ENCODE assay signal across 8 cellular contexts in genomic region chr1:174965006-174965971, GRCh38. TPM values are rescaled to one million over a fixed set of nuclear protein-coding genes. Genes with fewer than 3 reads are reported as not detected.
A peak's percentile ranks its signal among the peaks of the same experiment; 100 is the strongest.
DNase-seq lines count a peak whose midpoint lies in the region; ATAC-seq and TF ChIP-seq lines count a peak whose summit lies in the region.

No MANE protein-coding gene starts in this region.

- no peaks in the 10 kb centered on the region for H3K36me3 ChIP-seq in mucosa of descending colon (ENCODE audit: low read depth)
- no peaks in the 10 kb centered on the region for H3K36me3 ChIP-seq in Caco-2 (ENCODE audit: control insufficient read depth, insufficient read depth, low read length)
- no peaks in the 10 kb centered on the region for H3K36me3 ChIP-seq in HAP-1 (replicated peaks)

- H3K27me3 Mint-ChIP-seq in chondrocyte (ENCODE audit: low read depth) (no peaks in the 10 kb centered on the region), Caco-2 (ENCODE audit: insufficient read depth, unreplicated experiment) (no peaks in the 10 kb centered on the region)

- in situ Hi-C loops in HAP-1 (cut with MboI; ENCODE audit: low sequenced_read_pairs): no loop called here

- TF ChIP-seq CTCF in chondrocyte (IDR thresholded peaks at IDR 0.05) (no peak), mucosa of descending colon (IDR thresholded peaks at IDR 0.05) (no peak), Caco-2 (IDR thresholded peaks at IDR 0.05; ENCODE audit: insufficient read depth in 1 of 2, low read depth in 1 of 2, low read length in 1 of 2, severe bottlenecking in 1 of 2, unreplicated experiment in 1 of 2) (no peak)

- H3K9me3 ChIP-seq in mucosa of descending colon (no peaks in the 10 kb centered on the region), Caco-2 (no peaks in the 10 kb centered on the region), HAP-1 (no peaks in the 10 kb centered on the region)

- H3K4me1 Mint-ChIP-seq in chondrocyte (ENCODE audit: low read depth): peaks cover 64% of the 10 kb centered on the region
- peaks cover 23% of the 10 kb centered on the region for H3K4me1 Mint-ChIP-seq in Caco-2 (ENCODE audit: low read depth, unreplicated experiment)

- H3K27ac Mint-ChIP-seq in chondrocyte (ENCODE audit: unreplicated experiment) (peak overlapping the region; percentile 62), Caco-2 (ENCODE audit: unreplicated experiment) (no peak overlapping the region)

- H3K4me3 ChIP-seq in mucosa of descending colon: no peak overlapping the region
- H3K4me3 ChIP-seq in Caco-2 (ENCODE audit: low read depth, low read length): no peak overlapping the region
- no peak overlapping the region for H3K4me3 ChIP-seq in HAP-1

- peak; percentile 25 for ATAC-seq in mucosa of descending colon
- no peak for ATAC-seq in GM18519 (IDR thresholded peaks at IDR 0.05; ENCODE audit: low FRiP score, unreplicated experiment)

- DNase-seq in Ammon's horn (ENCODE audit: low spot score) (peak; percentile 63), NCI-H2227 treated with DMSO at 0.1 percent for 48 hours (lab: John Stamatoyannopoulos, UW) (peak; percentile 48), chondrocyte (ENCODE audit: low spot score) (no peak), mucosa of descending colon (peak in 2 of 3 donors; percentile 38 to 61), Caco-2 (no peak), HAP-1 (ENCODE audit: low spot score in 2 of 2) (no peak)
- no peak for DNase-seq in activated CD8-positive, alpha-beta memory T cell treated with anti-CD3 and anti-CD28 coated beads, Interleukin-2, amount 50 U/mL, for 48 hours

- H3K9me3 Mint-ChIP-seq in chondrocyte (ENCODE audit: low read depth): no peaks in the 10 kb centered on the region
- no peaks in the 10 kb centered on the region for H3K9me3 Mint-ChIP-seq in Caco-2 (ENCODE audit: unreplicated experiment)

- H3K27me3 ChIP-seq in Caco-2 (replicated peaks; ENCODE audit: control insufficient read depth, insufficient read depth, low read length): no peaks in the 10 kb centered on the region
- H3K27me3 ChIP-seq in HAP-1 (ENCODE audit: low read depth): no peaks in the 10 kb centered on the region

- H3K4me1 ChIP-seq in mucosa of descending colon (ENCODE audit: low read depth) (peaks cover 58% of the 10 kb centered on the region), Caco-2 (peaks cover 33% of the 10 kb centered on the region), HAP-1 (no peaks in the 10 kb centered on the region)

- intact Hi-C loops in mucosa of descending colon (cut with DNase I, micrococcal nuclease): loop anchor here in 1 of 2 donors (10.0 kb wide), 1 partner anchor 90 kb away; no protein-coding TSS in a partner anchor
- intact Hi-C loops in Caco-2 (cut with micrococcal nuclease; ENCODE audit: unreplicated experiment): no loop called here

- no peaks in the 10 kb centered on the region for H3K36me3 Mint-ChIP-seq in chondrocyte (ENCODE audit: low read depth)
- no peaks in the 10 kb centered on the region for H3K36me3 Mint-ChIP-seq in Caco-2 (ENCODE audit: insufficient read depth, unreplicated experiment)

- CTCF ChIA-PET in Caco-2 (lab: Charles Lee): interaction anchor here (1.1 to 1.6 kb wide), 2 partner anchors 11 to 23 kb away, joined by 3 to 4 read pairs; no protein-coding TSS in a partner anchor

- H3K4me3 Mint-ChIP-seq in chondrocyte (ENCODE audit: unreplicated experiment) (no peak overlapping the region), Caco-2 (ENCODE audit: unreplicated experiment) (no peak overlapping the region)

- no TSS peak for BruUV-seq in Caco-2 (replicated peaks; lab: Mats Ljungman, UMichigan)

- POLR2A ChIA-PET in Caco-2 (lab: Charles Lee): no interaction called here

RNA-seq across cellular contexts. Expression of gene CACYBP, which starts 34.5 kb away (rescaled TPM):
- total RNA-seq in chondrocyte (57.5 to 67.1 TPM (median 65.4 TPM) in 3 replicates), mucosa of descending colon (100 to 1,000 TPM in 1 of 3 donors, 10 to 100 TPM in 2; 43.6 to 103 (median 67.9) TPM), Caco-2 (2022) (183 and 207 TPM in 2 replicates)

RNA-seq across cellular contexts. Expression of gene MRPS14, which starts 57.9 kb away (rescaled TPM):
- 20.4 to 34.2 TPM (median 22.1 TPM) in 3 replicates for total RNA-seq in chondrocyte
- 10 to 100 TPM; 24.0 to 29.5 (median 26.2) TPM for total RNA-seq in mucosa of descending colon
- 35.3 and 38.1 TPM in 2 replicates for total RNA-seq in Caco-2 (2022)

Comparison
In these comparisons a context has a peak if more than half of its experiments do, and no peak if none do; other contexts are left out.
1. DNase-seq: peak in Ammon's horn (single experiment), NCI-H2227 treated with DMSO at 0.1 percent for 48 hours (single experiment) and mucosa of descending colon (2 of 3); none in chondrocyte (single experiment), Caco-2 (0 of 2), HAP-1 (0 of 2) and activated CD8-positive, alpha-beta memory T cell treated with anti-CD3 and anti-CD28 coated beads, Interleukin-2, amount 50 U/mL, for 48 hours (single experiment).